Comparison of ENCODE assay signal across 22 cellular contexts in the genomic region with DNA sequence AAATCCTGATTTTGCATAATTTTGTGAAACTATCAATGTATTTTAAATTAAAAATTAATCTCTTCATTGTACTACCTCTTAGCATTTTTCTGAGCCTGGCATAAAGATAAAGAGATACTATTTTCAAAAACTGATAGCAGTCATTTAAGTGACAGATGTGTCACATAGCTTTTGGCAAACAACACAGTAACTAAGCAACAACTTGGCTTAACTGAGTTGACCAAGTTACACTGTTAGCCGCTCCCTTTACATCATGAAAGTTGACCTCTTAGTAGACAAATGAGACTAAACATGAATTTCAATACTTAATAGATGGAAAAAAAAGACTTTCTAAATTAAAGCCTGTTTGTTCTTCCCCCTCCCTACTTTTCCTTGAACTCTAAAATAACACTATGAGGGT.
"Had no signal": no experiment of that assay in that cellular context is flagged by ENCODE, and none has a peak within 500 bp of the region (broad histone marks: within the 10 kb centered on the region; RNA-seq: fewer than 3 reads in every experiment).

No MANE protein-coding gene starts in this region.

- H3K4me3 ChIP-seq: K562, SJSA1, SK-N-MC had no signal

- H3K36me3 ChIP-seq: SJSA1 had no signal

- H3K27me3 Mint-ChIP-seq: IgD-negative memory B cell had no signal

- H3K27me3 ChIP-seq: SJSA1 had no signal

- H3K9me3 ChIP-seq: SJSA1 had no signal

- H3K4me3 Mint-ChIP-seq: IgD-negative memory B cell had no signal

- ATAC-seq: K562 had no signal

- H3K9me3 Mint-ChIP-seq: IgD-negative memory B cell had no signal

- DNase-seq: Kasumi-1, MM.1S, NCI-H1092 treated with DMSO at 0.1 percent for 48 hours, NCI-H1436, NCI-H187, NCI-H2029, NCI-H2081 treated with DMSO at 0.1 percent for 48 hours, NCI-H2171, NCI-H226, NCI-H446, NCI-H510A, NCI-H524 treated with DMSO at 0.1 percent for 48 hours, NCI-H69, Right ventricle myocardium superior, RPMI8226, SIG-M5 had no signal

- H3K4me1 ChIP-seq: SJSA1 had no signal

- H3K27ac Mint-ChIP-seq: IgD-negative memory B cell had no signal

- FAIRE-seq: HTR-8/SVneo, K562, RCC 7860 had no signal
